ENCODE assay signal across 12 cellular contexts in the genomic region with DNA sequence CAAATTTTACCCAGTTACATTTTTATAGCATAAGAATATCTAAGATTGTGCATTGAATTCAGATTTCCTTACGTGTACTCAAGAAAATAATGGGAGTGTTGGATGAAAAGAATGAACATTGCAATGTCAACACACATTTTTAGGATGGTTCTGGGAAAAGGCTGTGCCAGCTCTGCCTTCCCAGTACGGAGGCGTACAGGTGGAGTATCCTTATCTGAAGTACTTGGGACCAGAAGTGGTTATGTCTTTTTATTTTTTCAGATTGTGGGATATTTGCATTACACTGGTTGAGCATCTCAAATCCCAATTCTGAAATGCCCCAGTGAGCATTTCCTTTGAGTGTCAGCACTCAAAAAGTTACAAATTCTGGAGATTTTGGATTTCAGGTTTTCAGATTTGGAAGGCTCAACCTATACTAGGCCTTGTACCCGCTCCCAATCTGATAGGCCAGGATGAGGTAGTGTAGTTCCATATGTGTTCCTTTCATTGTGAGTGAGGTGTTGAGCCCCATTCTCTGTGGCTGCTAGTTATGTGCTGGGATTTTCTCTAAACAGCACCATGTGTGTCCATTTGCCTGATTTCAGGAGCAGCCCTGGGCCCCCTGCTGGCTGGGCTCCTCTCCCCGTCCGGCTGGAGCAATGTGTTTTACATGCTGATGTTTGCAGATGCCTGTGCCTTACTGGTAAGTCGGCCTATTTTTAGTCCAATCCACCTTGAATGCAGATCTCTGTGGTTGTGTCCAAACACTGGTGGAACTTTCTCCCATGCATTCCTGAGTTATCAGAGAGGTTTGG.
DNase-seq lines count a peak whose midpoint lies in the region; ATAC-seq and TF ChIP-seq lines count a peak whose summit lies in the region.
"Had no signal": no experiment of that assay in that cellular context is flagged by ENCODE, and none has a peak within 500 bp of the region (broad histone marks: within the 10 kb centered on the region; RNA-seq: fewer than 3 reads in every experiment).

No MANE protein-coding gene starts in this region.

- POLR2A ChIA-PET in OCI-LY7 (lab: Charles Lee), result no interaction called here

- no peaks in the 10 kb centered on the region for H4K20me1 ChIP-seq in OCI-LY7 (ENCODE audit: insufficient read depth, low read length)

- H2AFZ ChIP-seq in OCI-LY7 (ENCODE audit: low read length), result no peak overlapping the region

- no peaks in the 10 kb centered on the region for H3K79me2 ChIP-seq in OCI-LY7 (ENCODE audit: insufficient read depth, low read depth, low read length)

- peak; percentile 51 for DNase-seq in activated CD8-positive, alpha-beta memory T cell treated with anti-CD3 and anti-CD28 coated beads for 24 hours
- no peak for DNase-seq in activated CD8-positive, alpha-beta memory T cell treated with anti-CD3 and anti-CD28 coated beads, Interleukin-2, amount 50 U/mL, for 4 hours
- DNase-seq in OCI-LY7 (ENCODE audit: low spot score) (no peak), fibroblast of the aortic adventitia (ENCODE audit: low read depth) (no peak), stomach (peak; percentile 25), SHP77 (lab: John Stamatoyannopoulos, UW) (no peak)
- DNase-seq: midbrain had no signal

- no peaks in the 10 kb centered on the region for H3K27me3 ChIP-seq in stomach
- H3K27me3 ChIP-seq: breast epithelium had no signal

- no peak for TF ChIP-seq EP300 in stomach (IDR thresholded peaks at IDR 0.05)

- peak; percentile 55; the same call in 1 of the 2 replicates for TF ChIP-seq CTCF in OCI-LY7 (conservative IDR thresholded peaks at IDR 0.05; ENCODE audit: low read length)
- peak; percentile 31 for TF ChIP-seq CTCF in fibroblast of the aortic adventitia (IDR thresholded peaks at IDR 0.05; ENCODE audit: insufficient read depth, low read length)
- TF ChIP-seq CTCF in stomach (IDR thresholded peaks at IDR 0.05), result peak in 1 of 7 experiments; percentile 8

- no TSS peak for BruUV-seq in OCI-LY7 (replicated peaks; lab: Mats Ljungman, UMichigan)

- intact Hi-C loops in OCI-LY7 (cut with micrococcal nuclease; ENCODE audit: unreplicated experiment) (loop anchor here (10.0 kb wide), 1 partner anchor 60 kb away; no protein-coding TSS in a partner anchor), stomach (cut with DNase I; ENCODE audit: low total_unique reads) (no loop called here)

- no peak overlapping the region for H3K4me2 ChIP-seq in OCI-LY7 (ENCODE audit: low read length)

- WGBS in stomach, 5 donors, result 79 to 88% (median 79%) methylated on average over 7 of the region's 7 CpGs

- no peak for TF ChIP-seq POLR2A in stomach (IDR thresholded peaks at IDR 0.05)

- H3K9me2 ChIP-seq in OCI-LY7 (ENCODE audit: insufficient read depth, low read length), result no peaks in the 10 kb centered on the region

- ATAC-seq in HG03196 (IDR thresholded peaks at IDR 0.05; ENCODE audit: unreplicated experiment) (no peak), GM21367 (IDR thresholded peaks at IDR 0.05; ENCODE audit: unreplicated experiment) (no peak)
- ATAC-seq: sciatic nerve had no signal

- no peaks in the 10 kb centered on the region for H3K4me1 ChIP-seq in OCI-LY7 (ENCODE audit: insufficient read depth, low read length, poor library complexity, severe bottlenecking)
- peaks cover 0 to 4% (median 0%) of the 10 kb centered on the region in 4 donors for H3K4me1 ChIP-seq in stomach
- H3K4me1 ChIP-seq: breast epithelium had no signal

- H3K36me3 ChIP-seq in OCI-LY7 (ENCODE audit: insufficient read depth, low read length) (peaks cover 40% of the 10 kb centered on the region), stomach (peaks cover 4 to 96% (median 85%) of the 10 kb centered on the region in 4 donors)
- H3K36me3 ChIP-seq: breast epithelium had no signal

- H3K27ac ChIP-seq in OCI-LY7 (ENCODE audit: low read depth, low read length, poor library complexity, severe bottlenecking) (no peak overlapping the region), stomach (no peak overlapping the region)
- H3K27ac ChIP-seq: breast epithelium, SK-N-MC had no signal

- H3K9me3 ChIP-seq in OCI-LY7 (ENCODE audit: low read length) (0 out of 2 replicates have a peak, but pooled peaks cover 10% of the 10 kb centered on the region), stomach (peaks cover 0 to 9% (median 4%) of the 10 kb centered on the region in 4 donors)
- H3K9me3 ChIP-seq: breast epithelium had no signal

- H3K4me3 ChIP-seq in OCI-LY7 (ENCODE audit: low read depth, low read length, poor library complexity, severe bottlenecking), result no peak overlapping the region
- H3K4me3 ChIP-seq in fibroblast of the aortic adventitia (ENCODE audit: low read depth, low read length), result no peak overlapping the region
- no peak overlapping the region for H3K4me3 ChIP-seq in stomach
- H3K4me3 ChIP-seq: breast epithelium, SK-N-MC had no signal

- CTCF ChIA-PET in OCI-LY7 (lab: Charles Lee; ENCODE audit: unreplicated experiment), result no interaction called here

Comparison
In these comparisons a context has a peak if more than half of its experiments do, and no peak if none do; other contexts are left out.
1. DNase-seq: peak in activated CD8-positive, alpha-beta memory T cell treated with anti-CD3 and anti-CD28 coated beads for 24 hours (single experiment) and stomach (single experiment); none in activated CD8-positive, alpha-beta memory T cell treated with anti-CD3 and anti-CD28 coated beads, Interleukin-2, amount 50 U/mL, for 4 hours (single experiment), OCI-LY7 (single experiment), fibroblast of the aortic adventitia (single experiment) and SHP77 (0 of 2).